9 cellular contexts compared by ENCODE assay signal in genomic region chr3:64266065-64266874, GRCh38. TPM values are rescaled to one million over a fixed set of nuclear protein-coding genes. Genes with fewer than 3 reads are reported as not detected.
DNase-seq lines count a peak whose midpoint lies in the region; ATAC-seq and TF ChIP-seq lines count a peak whose summit lies in the region.
"Had no signal": no experiment of that assay in that cellular context is flagged by ENCODE, and none has a peak within 500 bp of the region (broad histone marks: within the 10 kb centered on the region; RNA-seq: fewer than 3 reads in every experiment).

No MANE protein-coding gene starts in this region.

- POLR2A ChIA-PET in activated CD4-positive, alpha-beta memory T cell treated with anti-CD3 and anti-CD28 coated beads, Interleukin-2, amount 10 ng/mL, durations not matched to agents 7 days and 5 days (lab: Charles Lee), result no interaction called here

- H3K4me1 ChIP-seq in heart right ventricle, result peaks cover 5 to 67% (median 33%) of the 10 kb centered on the region in 9 donors

- H3K36me3 ChIP-seq in heart right ventricle, result no peaks in the 10 kb centered on the region

- H3K27me3 Mint-ChIP-seq in activated CD4-positive, alpha-beta memory T cell treated with anti-CD3 and anti-CD28 coated beads, Interleukin-2, amount 10 ng/mL, durations not matched to agents 7 days and 5 days, result peaks cover 19% of the 10 kb centered on the region

- no peak overlapping the region for H3K27ac Mint-ChIP-seq in activated CD4-positive, alpha-beta memory T cell treated with anti-CD3 and anti-CD28 coated beads, Interleukin-2, amount 10 ng/mL, durations not matched to agents 7 days and 5 days

- H3K9me3 ChIP-seq in heart right ventricle, result no peaks in the 10 kb centered on the region

- no peaks in the 10 kb centered on the region for H3K36me3 Mint-ChIP-seq in activated CD4-positive, alpha-beta memory T cell treated with anti-CD3 and anti-CD28 coated beads, Interleukin-2, amount 10 ng/mL, durations not matched to agents 7 days and 5 days (ENCODE audit: low read depth)

- peak overlapping the region; percentile 55 to 93 (median 88) for H3K27ac ChIP-seq in heart right ventricle

- WGBS in heart right ventricle, 2 donors, result 32 to 48% methylated on average over 7 of the region's 7 CpGs

- H3K4me3 ChIP-seq in heart right ventricle (peak overlapping the region in 9 of 10 donors; percentile 61 to 88 (median 80)), retinal pigment epithelial cell (ENCODE audit: low read length) (peak overlapping the region; percentile 75)

- no peaks in the 10 kb centered on the region for H3K4me1 Mint-ChIP-seq in activated CD4-positive, alpha-beta memory T cell treated with anti-CD3 and anti-CD28 coated beads, Interleukin-2, amount 10 ng/mL, durations not matched to agents 7 days and 5 days

- peaks cover 0 to 7% (median 0%) of the 10 kb centered on the region in 7 donors for H3K27me3 ChIP-seq in heart right ventricle

- intact Hi-C loops in heart right ventricle (cut with DNase I), result loop anchor here in 5 of 10 donors (2.0 to 10.0 kb wide), 10 partner anchors 39 to 234 kb away; partner anchors contain the start of gene PRICKLE2 (in 1 of the 5)

- CTCF ChIA-PET in activated CD4-positive, alpha-beta memory T cell treated with anti-CD3 and anti-CD28 coated beads, Interleukin-2, amount 10 ng/mL, durations not matched to agents 7 days and 5 days (lab: Charles Lee), result no interaction called here

- no peaks in the 10 kb centered on the region for H3K9me3 Mint-ChIP-seq in activated CD4-positive, alpha-beta memory T cell treated with anti-CD3 and anti-CD28 coated beads, Interleukin-2, amount 10 ng/mL, durations not matched to agents 7 days and 5 days

- H3K4me3 Mint-ChIP-seq in activated CD4-positive, alpha-beta memory T cell treated with anti-CD3 and anti-CD28 coated beads, Interleukin-2, amount 10 ng/mL, durations not matched to agents 7 days and 5 days, result no peak overlapping the region

- DNase-seq in GM03348 (ENCODE audit: low spot score) (peak; percentile 74), amniotic epithelial cell (ENCODE audit: low read depth) (peak; percentile 99), heart right ventricle (no peak), retinal pigment epithelial cell (ENCODE audit: low read depth) (no peak), NCI-H128 (lab: John Stamatoyannopoulos, UW; ENCODE audit: unreplicated experiment) (no peak)
- DNase-seq in stimulated activated CD4-positive, alpha-beta T cell treated with anti-CD3 and anti-CD28 coated beads, Interleukin-15, amount 100 ng/mL, for 24 hours, result no peak
- DNase-seq in activated CD4-positive, alpha-beta memory T cell treated with anti-CD3 and anti-CD28 coated beads, Interleukin-2, amount 10 ng/mL, durations not matched to agents 7 days and 5 days, result no peak
- DNase-seq: stimulated activated CD4-positive, alpha-beta T cell treated with anti-CD3 and anti-CD28 coated beads, Interleukin-12 subunit alpha, Interleukin-12 subunit beta, amount 100 ng/mL, for 4 hours had no signal

- ATAC-seq in heart right ventricle (peak in 7 of 8 donors; percentile 12 to 64 (median 37)), GM21360 (IDR thresholded peaks at IDR 0.05; ENCODE audit: unreplicated experiment) (no peak)

- TF ChIP-seq CTCF in heart right ventricle (IDR thresholded peaks at IDR 0.05), result no peak
- TF ChIP-seq CTCF in retinal pigment epithelial cell (conservative IDR thresholded peaks at IDR 0.05; ENCODE audit: low read depth, low read length), result no peak

RNA-seq across cellular contexts. Expression of gene PRICKLE2, which starts 41.0 kb away (rescaled TPM):
- 10 to 100 TPM in 4 of 10 donors, 1 to 10 TPM in 6; 6.4 to 12.2 (median 8.4) TPM for total RNA-seq in heart right ventricle
- 1 to 10 TPM; 1.8 to 1.9 TPM for polyA plus RNA-seq in heart right ventricle
- not detected for total RNA-seq in activated CD4-positive, alpha-beta memory T cell treated with anti-CD3 and anti-CD28 coated beads, Interleukin-2, amount 10 ng/mL, durations not matched to agents 7 days and 5 days

Comparison
In these comparisons a context has a peak if more than half of its experiments do, and no peak if none do; other contexts are left out.
1. DNase-seq: peak in GM03348 (single experiment) and amniotic epithelial cell (single experiment); none in heart right ventricle (0 of 2), retinal pigment epithelial cell (single experiment), stimulated activated CD4-positive, alpha-beta T cell treated with anti-CD3 and anti-CD28 coated beads, Interleukin-15, amount 100 ng/mL, for 24 hours (single experiment), NCI-H128 (single experiment) and activated CD4-positive, alpha-beta memory T cell treated with anti-CD3 and anti-CD28 coated beads, Interleukin-2, amount 10 ng/mL, durations not matched to agents 7 days and 5 days (single experiment).
2. RNA of gene PRICKLE2, which starts 41.0 kb away (total RNA-seq): 6.4 to 12.2 TPM in heart right ventricle; not detected in activated CD4-positive, alpha-beta memory T cell treated with anti-CD3 and anti-CD28 coated beads, Interleukin-2, amount 10 ng/mL, durations not matched to agents 7 days and 5 days; every median in the first group is over 4 times any median in the second.